ENCODE assay signal across 29 cellular contexts in genomic region chr4:105304085-105304484, GRCh38.
"Had no signal": no experiment of that assay in that cellular context is flagged by ENCODE, and none has a peak within 500 bp of the region (broad histone marks: within the 10 kb centered on the region; RNA-seq: fewer than 3 reads in every experiment).

No MANE protein-coding gene starts in this region.

- H3K27ac ChIP-seq: breast epithelium, pancreas, psoas muscle, sigmoid colon, stomach, thyroid gland, upper lobe of left lung, vagina had no signal

- ATAC-seq: activated CD4-positive, alpha-beta T cell treated with anti-CD3 and anti-CD28 coated beads for 36 hours; esophagus mucosa; left cardiac atrium; left ventricle myocardium superior; mucosa of descending colon; pancreas; psoas muscle; stimulated activated memory B cell treated with anti-CD40 and anti-IgM and Interleukin-4, amounts not matched to agents 10 μg/mL and 1 μg/mL and 100 μg/mL, for 72 hours had no signal

- H3K27me3 ChIP-seq: breast epithelium, pancreas, sigmoid colon, stomach, thyroid gland, upper lobe of left lung, vagina had no signal

- H3K36me3 ChIP-seq: breast epithelium, pancreas, sigmoid colon, stomach, thyroid gland, upper lobe of left lung, vagina had no signal

- H3K27me3 Mint-ChIP-seq: activated naive CD4-positive, alpha-beta T cell treated with anti-CD3 and anti-CD28 coated beads, Interleukin-2, amount 10 ng/mL, durations not matched to agents 7 days and 5 days; stimulated activated memory B cell treated with anti-CD40 and anti-IgM and Interleukin-4, amounts not matched to agents 10 μg/mL and 1 μg/mL and 100 μg/mL, for 72 hours had no signal

- H3K4me3 Mint-ChIP-seq: activated CD4-positive, alpha-beta T cell treated with anti-CD3 and anti-CD28 coated beads for 36 hours; activated naive CD4-positive, alpha-beta T cell treated with anti-CD3 and anti-CD28 coated beads, Interleukin-2, amount 10 ng/mL, durations not matched to agents 7 days and 5 days; endodermal cell; nephron progenitor cell; stimulated activated memory B cell treated with anti-CD40 and anti-IgM and Interleukin-4, amounts not matched to agents 10 μg/mL and 1 μg/mL and 100 μg/mL, for 72 hours had no signal

- H3K4me1 ChIP-seq: breast epithelium, pancreas, psoas muscle, sigmoid colon, stomach, thyroid gland, vagina had no signal

- H3K9me3 ChIP-seq: pancreas, thyroid gland had no signal

- H3K36me3 Mint-ChIP-seq: activated naive CD4-positive, alpha-beta T cell treated with anti-CD3 and anti-CD28 coated beads, Interleukin-2, amount 10 ng/mL, durations not matched to agents 7 days and 5 days had no signal

- FAIRE-seq: keratinocyte, pancreas, small intestine had no signal

- DNase-seq: activated CD4-positive, alpha-beta T cell treated with anti-CD3 and anti-CD28 coated beads for 36 hours; activated CD4-positive, CD25-positive, alpha-beta regulatory T cell; activated CD8-positive, alpha-beta memory T cell treated with anti-CD3 and anti-CD28 coated beads, Interleukin-2, amount 50 U/mL, for 48 hours; activated gamma-delta T cell; activated naive CD4-positive, alpha-beta T cell treated with anti-CD3 and anti-CD28 coated beads, Interleukin-2, amount 10 ng/mL, durations not matched to agents 7 days and 5 days; amygdala; central memory CD4-positive, alpha-beta T cell; endodermal cell; foreskin fibroblast; head of caudate nucleus; hippocampal formation; left cardiac atrium; left ventricle myocardium superior; mucosa of descending colon; nephron progenitor cell; pancreas; psoas muscle; sigmoid colon; small intestine; stimulated activated CD4-positive, alpha-beta T cell treated with anti-CD3 and anti-CD28 coated beads, Interleukin-4, amount 100 ng/mL, for 24 hours; stomach; T-helper 1 cell; thyroid gland; upper lobe of left lung had no signal

- H3K27ac Mint-ChIP-seq: activated naive CD4-positive, alpha-beta T cell treated with anti-CD3 and anti-CD28 coated beads, Interleukin-2, amount 10 ng/mL, durations not matched to agents 7 days and 5 days; endodermal cell; nephron progenitor cell had no signal

- H3K4me3 ChIP-seq: breast epithelium, mucosa of descending colon, pancreas, psoas muscle, sigmoid colon, stomach, thyroid gland, upper lobe of left lung, vagina had no signal

- H3K4me1 Mint-ChIP-seq: endodermal cell, nephron progenitor cell had no signal
